8 cellular contexts compared by ENCODE assay signal in the genomic region with DNA sequence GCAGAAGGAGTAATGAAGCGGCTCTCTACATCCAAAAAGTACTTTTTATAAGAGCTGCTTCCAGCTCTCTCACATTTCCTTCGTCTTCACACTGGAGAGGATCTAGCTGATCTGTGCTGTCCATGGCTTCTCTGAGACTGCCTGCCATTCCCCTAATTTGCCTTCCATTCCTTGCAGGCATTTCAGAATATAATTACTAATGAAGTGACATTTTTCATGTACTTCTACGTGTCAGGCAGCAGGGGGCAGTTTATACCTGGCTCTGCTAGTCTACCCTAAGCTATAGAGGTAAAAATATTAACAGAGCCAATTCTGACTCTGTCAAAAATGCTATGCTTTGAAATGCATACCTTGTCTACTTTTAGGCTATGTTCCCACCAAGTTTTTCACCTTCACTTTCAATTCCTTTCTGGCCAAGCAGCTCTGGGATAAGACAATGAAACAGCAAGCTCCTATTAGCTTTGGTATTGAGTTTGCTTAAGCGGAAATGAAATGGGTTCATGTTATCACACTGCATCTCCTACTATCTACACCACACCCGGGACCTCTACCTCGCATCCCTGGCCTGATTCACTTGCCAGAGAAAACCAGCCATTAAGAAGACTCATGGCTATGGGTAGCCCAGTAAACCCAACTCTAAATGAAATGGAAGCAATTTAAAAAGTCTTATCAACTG.
A peak's percentile ranks its signal among the peaks of the same experiment; 100 is the strongest.
DNase-seq lines count a peak whose midpoint lies in the region; ATAC-seq and TF ChIP-seq lines count a peak whose summit lies in the region.

No MANE protein-coding gene starts in this region.

- DNase-seq in ACHN, result peak; percentile 30
- no peak for DNase-seq in GM06990 (ENCODE audit: extremely low read depth, insufficient read length)
- peak; percentile 25 for DNase-seq in HFFc6
- peak; percentile 18 to 66 (median 43) for DNase-seq in NCI-H1417 (lab: John Stamatoyannopoulos, UW)
- DNase-seq in activated naive CD8-positive, alpha-beta T cell treated with anti-CD3 and anti-CD28 coated beads for 36 hours, result peak; percentile 5
- no peak for DNase-seq in left cardiac atrium
- peak; percentile 1 to 16 for DNase-seq in stimulated activated CD4-positive, alpha-beta T cell treated with anti-CD3 and anti-CD28 coated beads, Interleukin-2, amount 100 ng/mL, for 48 hours

- H3K4me1 Mint-ChIP-seq in HFFc6 (ENCODE audit: low read depth), result no peaks in the 10 kb centered on the region
- H3K4me1 Mint-ChIP-seq in activated naive CD8-positive, alpha-beta T cell treated with anti-CD3 and anti-CD28 coated beads for 36 hours, result no peaks in the 10 kb centered on the region

- H3K36me3 Mint-ChIP-seq in HFFc6 (ENCODE audit: low read depth), result no peaks in the 10 kb centered on the region
- no peaks in the 10 kb centered on the region for H3K36me3 Mint-ChIP-seq in activated naive CD8-positive, alpha-beta T cell treated with anti-CD3 and anti-CD28 coated beads for 36 hours

- no peaks in the 10 kb centered on the region; the same call in 1 of the 2 replicates for H3K27me3 ChIP-seq in GM06990 (replicated peaks; ENCODE audit: control insufficient read depth, insufficient read depth, low read length)

- no peak overlapping the region for H3K27ac Mint-ChIP-seq in HFFc6
- no peak overlapping the region for H3K27ac Mint-ChIP-seq in activated naive CD8-positive, alpha-beta T cell treated with anti-CD3 and anti-CD28 coated beads for 36 hours

- intact Hi-C loops in left cardiac atrium (cut with DNase I), result loop anchor here in 1 of 2 donors (2.0 kb wide), 2 partner anchors 199 to 277 kb away; a partner anchor contains a TSS

- ATAC-seq in left cardiac atrium (peak; percentile 62 to 79), GM21529 (IDR thresholded peaks at IDR 0.05; ENCODE audit: unreplicated experiment) (no peak)

- peaks cover 2% of the 10 kb centered on the region; the same call in 1 of the 2 replicates for H3K27me3 Mint-ChIP-seq in HFFc6 (ENCODE audit: insufficient read depth)
- peaks cover 15% of the 10 kb centered on the region for H3K27me3 Mint-ChIP-seq in activated naive CD8-positive, alpha-beta T cell treated with anti-CD3 and anti-CD28 coated beads for 36 hours

- TF ChIP-seq CTCF in GM06990 (IDR thresholded peaks at IDR 0.05; ENCODE audit: insufficient read depth, low read length, poor library complexity, severe bottlenecking), result peak; percentile 65
- peak; percentile 76 for TF ChIP-seq CTCF in HFFc6 (IDR thresholded peaks at IDR 0.05)

- no peak overlapping the region for H3K4me3 ChIP-seq in GM06990 (replicated peaks; ENCODE audit: low read depth, low read length)

- no peaks in the 10 kb centered on the region for H3K36me3 ChIP-seq in GM06990 (ENCODE audit: control insufficient read depth, insufficient read depth, low read length)

- no peak overlapping the region for H3K4me3 Mint-ChIP-seq in HFFc6
- no peak overlapping the region for H3K4me3 Mint-ChIP-seq in activated naive CD8-positive, alpha-beta T cell treated with anti-CD3 and anti-CD28 coated beads for 36 hours

- in situ Hi-C loops in ACHN (cut with HindIII; ENCODE audit: low pct_ligation_motif_present, low pct_unique_long_range_greater_than_20kb, low sequenced_read_pairs), result no loop called here

- no peaks in the 10 kb centered on the region; the same call in 1 of the 2 replicates for H3K9me3 Mint-ChIP-seq in HFFc6
- no peaks in the 10 kb centered on the region for H3K9me3 Mint-ChIP-seq in activated naive CD8-positive, alpha-beta T cell treated with anti-CD3 and anti-CD28 coated beads for 36 hours

Comparison
In these comparisons a context has a peak if more than half of its experiments do, and no peak if none do; other contexts are left out.
1. DNase-seq: peak in ACHN (single experiment), HFFc6 (single experiment), NCI-H1417 (3 of 3), activated naive CD8-positive, alpha-beta T cell treated with anti-CD3 and anti-CD28 coated beads for 36 hours (single experiment) and stimulated activated CD4-positive, alpha-beta T cell treated with anti-CD3 and anti-CD28 coated beads, Interleukin-2, amount 100 ng/mL, for 48 hours (2 of 2); none in GM06990 (single experiment) and left cardiac atrium (single experiment).